Comparison of ENCODE assay signal across 8 cellular contexts in genomic region chr1:161131721-161132409, GRCh38. TPM values are rescaled to one million over a fixed set of nuclear protein-coding genes. Genes with fewer than 3 reads are reported as not detected.
A peak's percentile ranks its signal among the peaks of the same experiment; 100 is the strongest.
DNase-seq lines count a peak whose midpoint lies in the region; ATAC-seq and TF ChIP-seq lines count a peak whose summit lies in the region.

No MANE protein-coding gene starts in this region.

- H2AFZ ChIP-seq in HCT116 (ENCODE audit: low read depth, low read length, poor library complexity, severe bottlenecking) (no peak overlapping the region), hepatocyte (peak overlapping the region; percentile 61)

- H3K9me3 ChIP-seq in HCT116 (ENCODE audit: control insufficient read depth in 1 of 2, insufficient read depth in 1 of 2, low read depth in 1 of 2, low read length in 2 of 2) (no peaks in the 10 kb centered on the region), hepatocyte (ENCODE audit: low read depth) (no peaks in the 10 kb centered on the region), spleen (no peaks in the 10 kb centered on the region)

- BruUV-seq in HCT116 (replicated peaks; lab: Mats Ljungman, UMichigan): no TSS peak

- CTCF ChIA-PET in AG04449 (lab: Yijun Ruan, JAX) (interaction anchor here (0.9 to 12.2 kb wide), 8 partner anchors 14 to 137 kb away, joined by 3 to 147 read pairs (median 4); partner anchors contain the start of genes KLHDC9, NIT1, PFDN2 and USP21), HCT116 (lab: Charles Lee) (interaction anchor here (1.0 to 1.4 kb wide), 4 partner anchors 14 to 94 kb away, joined by 3 to 7 read pairs (median 4); partner anchors contain the start of genes NIT1, PFDN2, PPOX and TOMM40L)
- CTCF ChIA-PET in activated CD8-positive, alpha-beta T cell treated with anti-CD3 and anti-CD28 coated beads, Interleukin-2, amount 10 ng/mL, durations not matched to agents 7 days and 5 days (lab: Charles Lee): interaction anchor here (0.7 to 1.7 kb wide), 12 partner anchors 9 to 250 kb away, joined by 3 to 16 read pairs (median 4); partner anchors contain the start of genes KLHDC9, NIT1, PFDN2 and UFC1

- intact Hi-C loops in HCT116 (cut with micrococcal nuclease): loop anchor here (2.0 kb wide), 1 partner anchor 13 kb away; the partner anchor contains the start of genes NIT1 and PFDN2
- intact Hi-C loops in spleen (cut with DNase I; ENCODE audit: low total_unique reads): no loop called here

- H3K4me3 Mint-ChIP-seq in activated CD8-positive, alpha-beta T cell treated with anti-CD3 and anti-CD28 coated beads, Interleukin-2, amount 10 ng/mL, durations not matched to agents 7 days and 5 days: no peak overlapping the region

- no peak for TF ChIP-seq CTCF in AG04449 (IDR thresholded peaks at IDR 0.05; ENCODE audit: insufficient read depth, low read length, missing control alignments)
- TF ChIP-seq CTCF in HCT116 (IDR thresholded peaks at IDR 0.05 in 2 of 3, conservative IDR thresholded peaks at IDR 0.05 in 1 of 3; ENCODE audit: borderline replicate concordance in 1 of 3, insufficient read depth in 1 of 3, low read depth in 2 of 3, low read length in 2 of 3): no peak
- no peak for TF ChIP-seq CTCF in hepatocyte (IDR thresholded peaks at IDR 0.05; ENCODE audit: poor library complexity)
- no peak for TF ChIP-seq CTCF in spleen (IDR thresholded peaks at IDR 0.05 in 8 of 11, conservative IDR thresholded peaks at IDR 0.05 in 3 of 11)

- RAD21 ChIA-PET in HCT116 (lab: Charles Lee; ENCODE audit: low non-redundant PET in 1 of 2, low total read pairs in 2 of 2, uncharacterized antibody in 2 of 2, unreplicated experiment in 2 of 2): no interaction called here

- H3K9ac ChIP-seq in HCT116 (ENCODE audit: low read length): peak overlapping the region; percentile 81

- peaks cover 52% of the 10 kb centered on the region for H3K4me1 Mint-ChIP-seq in activated CD8-positive, alpha-beta T cell treated with anti-CD3 and anti-CD28 coated beads, Interleukin-2, amount 10 ng/mL, durations not matched to agents 7 days and 5 days (ENCODE audit: low read depth)

- H3K9me2 ChIP-seq in HCT116 (ENCODE audit: insufficient read depth) (no peaks in the 10 kb centered on the region), hepatocyte (replicated peaks; ENCODE audit: insufficient read depth) (no peaks in the 10 kb centered on the region)

- H3K79me2 ChIP-seq in HCT116 (ENCODE audit: insufficient read depth, low read length) (peaks cover 61% of the 10 kb centered on the region), hepatocyte (peaks cover 87% of the 10 kb centered on the region)

- no peak for TF ChIP-seq RAD21 in HCT116 (IDR thresholded peaks at IDR 0.05; ENCODE audit: low read depth)

- DNase-seq in AG04449 (ENCODE audit: low read depth, low spot score) (no peak), HCT116 (ENCODE audit: low read depth, low spot score) (no peak), hepatocyte (ENCODE audit: low spot score) (peak; percentile 44), spleen (peak; percentile 42), NCI-H128 (lab: John Stamatoyannopoulos, UW; ENCODE audit: unreplicated experiment) (no peak), HK-2 (ENCODE audit: unreplicated experiment) (no peak)
- DNase-seq in activated CD8-positive, alpha-beta T cell treated with anti-CD3 and anti-CD28 coated beads, Interleukin-2, amount 10 ng/mL, durations not matched to agents 7 days and 5 days: peak; percentile 41
- no peak for DNase-seq in activated T-cell treated with anti-CD3 and anti-CD28 coated beads, Interleukin-2, amount 50 U/mL, for 1 hour

- H3K27ac ChIP-seq in HCT116 (ENCODE audit: low read depth, low read length) (peak overlapping the region; percentile 91), hepatocyte (peak overlapping the region; percentile 93), spleen (peak overlapping the region; percentile 95 to 99 (median 97))

- H3K4me2 ChIP-seq in HCT116 (ENCODE audit: low read length): peak overlapping the region; percentile 89
- H3K4me2 ChIP-seq in hepatocyte: peak overlapping the region; percentile 93

- no peaks in the 10 kb centered on the region for H3K27me3 ChIP-seq in HCT116 (ENCODE audit: insufficient read depth, low read length)
- no peaks in the 10 kb centered on the region for H3K27me3 ChIP-seq in hepatocyte
- no peaks in the 10 kb centered on the region for H3K27me3 ChIP-seq in spleen (replicated peaks in 1 of 7)

- H4K20me1 ChIP-seq in HCT116 (ENCODE audit: insufficient read depth): no peaks in the 10 kb centered on the region
- H4K20me1 ChIP-seq in hepatocyte (ENCODE audit: insufficient read depth, poor library complexity, severe bottlenecking): peaks cover 5% of the 10 kb centered on the region

- H3K36me3 ChIP-seq in HCT116 (ENCODE audit: control insufficient read depth in 1 of 2, insufficient read depth in 2 of 2, low read length in 2 of 2) (peaks cover 16 to 19% of the 10 kb centered on the region in 2 experiments; a peak in 3 of 4 replicates), hepatocyte (replicated peaks; ENCODE audit: insufficient read depth, low read depth) (no peaks in the 10 kb centered on the region), spleen (peaks cover 2 to 42% (median 24%) of the 10 kb centered on the region in 6 donors)

- 0% methylated on average over 5 of the region's 20 CpGs for WGBS in hepatocyte (ENCODE audit: low lambda C conversion rate, missing lambda C conversion rate)
- WGBS in spleen, 5 donors: 1 to 2% (median 1%) methylated on average over 20 of the region's 20 CpGs

- H3K27ac Mint-ChIP-seq in activated CD8-positive, alpha-beta T cell treated with anti-CD3 and anti-CD28 coated beads, Interleukin-2, amount 10 ng/mL, durations not matched to agents 7 days and 5 days: no peak overlapping the region

- peak; percentile 13 for ATAC-seq in HCT116
- ATAC-seq in activated CD8-positive, alpha-beta T cell treated with anti-CD3 and anti-CD28 coated beads, Interleukin-2, amount 10 ng/mL, durations not matched to agents 7 days and 5 days: no peak

- H3K9me3 Mint-ChIP-seq in activated CD8-positive, alpha-beta T cell treated with anti-CD3 and anti-CD28 coated beads, Interleukin-2, amount 10 ng/mL, durations not matched to agents 7 days and 5 days (ENCODE audit: insufficient read depth): no peaks in the 10 kb centered on the region

- TF ChIP-seq POLR2A in HCT116 (IDR thresholded peaks at IDR 0.05; ENCODE audit: borderline replicate concordance, extremely low read depth, insufficient read depth, insufficient read length) (no peak), spleen (IDR thresholded peaks at IDR 0.05) (no peak)

- peak overlapping the region; percentile 95 for H3K4me3 ChIP-seq in AG04449 (ENCODE audit: low read depth, low read length)
- peak overlapping the region; percentile 81 to 85 for H3K4me3 ChIP-seq in HCT116 (replicated peaks in 1 of 2; ENCODE audit: low read depth in 1 of 2, low read length in 2 of 2)
- H3K4me3 ChIP-seq in hepatocyte: peak overlapping the region; percentile 46
- peak overlapping the region; percentile 55 to 85 (median 66) for H3K4me3 ChIP-seq in spleen

- POLR2A ChIA-PET in AG04449 (lab: Yijun Ruan, JAX): interaction anchor here (0.7 to 1.3 kb wide), 7 partner anchors 10 to 87 kb away, joined by 3 to 10 read pairs (median 3); partner anchors contain the start of genes NDUFS2 and USF1
- POLR2A ChIA-PET in HCT116 (lab: Charles Lee): interaction anchor here (1.0 to 2.6 kb wide), 12 partner anchors 10 to 134 kb away, joined by 3 to 16 read pairs (median 4); partner anchors contain the start of genes F11R, NIT1, PFDN2 and PPOX
- POLR2A ChIA-PET in activated CD8-positive, alpha-beta T cell treated with anti-CD3 and anti-CD28 coated beads, Interleukin-2, amount 10 ng/mL, durations not matched to agents 7 days and 5 days (lab: Charles Lee): interaction anchor here (1.0 to 4.3 kb wide), 12 partner anchors 9 to 86 kb away, joined by 3 to 28 read pairs (median 6); partner anchors contain the start of genes ARHGAP30, KLHDC9, NIT1 and PFDN2

- peaks cover 40% of the 10 kb centered on the region for H3K36me3 Mint-ChIP-seq in activated CD8-positive, alpha-beta T cell treated with anti-CD3 and anti-CD28 coated beads, Interleukin-2, amount 10 ng/mL, durations not matched to agents 7 days and 5 days (ENCODE audit: low read depth)

- H3K4me1 ChIP-seq in HCT116 (ENCODE audit: control insufficient read depth in 1 of 2, insufficient read depth in 2 of 2, low read length in 2 of 2) (peaks cover 10 to 20% of the 10 kb centered on the region in 2 experiments; a peak in 3 of 4 replicates), hepatocyte (ENCODE audit: insufficient read depth) (peaks cover 16% of the 10 kb centered on the region), spleen (peaks cover 40 to 92% (median 62%) of the 10 kb centered on the region in 6 donors)

- H3K27me3 Mint-ChIP-seq in activated CD8-positive, alpha-beta T cell treated with anti-CD3 and anti-CD28 coated beads, Interleukin-2, amount 10 ng/mL, durations not matched to agents 7 days and 5 days (ENCODE audit: low read depth): no peaks in the 10 kb centered on the region

RNA-seq across cellular contexts. Expression of gene DEDD, which starts 0.6 kb away (rescaled TPM):
- total RNA-seq in HCT116 (2021; ENCODE audit: unreplicated experiment): 32.8 TPM
- 44.4 and 50.9 TPM in 2 replicates for polyA plus RNA-seq in HCT116 (2012)
- 10 to 100 TPM; 34.5 to 36.3 TPM for total RNA-seq in activated CD8-positive, alpha-beta T cell treated with anti-CD3 and anti-CD28 coated beads, Interleukin-2, amount 10 ng/mL, durations not matched to agents 7 days and 5 days
- total RNA-seq in hepatocyte: 19.0 and 21.8 TPM in 2 replicates
- 24.3 and 27.1 TPM in 2 replicates for polyA plus RNA-seq in hepatocyte
- total RNA-seq in spleen: 10 to 100 TPM; 28.7 to 49.1 (median 38.2) TPM
- 10 to 100 TPM; 15.9 to 18.5 (median 17.7) TPM for polyA plus RNA-seq in spleen

RNA-seq across cellular contexts. Expression of gene NIT1, which starts 14.0 kb away (rescaled TPM):
- 65.9 TPM for total RNA-seq in HCT116 (2021; ENCODE audit: unreplicated experiment)
- 106 and 111 TPM in 2 replicates for polyA plus RNA-seq in HCT116 (2012)
- 10 to 100 TPM; 34.1 to 35.2 TPM for total RNA-seq in activated CD8-positive, alpha-beta T cell treated with anti-CD3 and anti-CD28 coated beads, Interleukin-2, amount 10 ng/mL, durations not matched to agents 7 days and 5 days
- 41.3 and 47.5 TPM in 2 replicates for total RNA-seq in hepatocyte
- polyA plus RNA-seq in hepatocyte: 48.9 and 50.4 TPM in 2 replicates
- 10 to 100 TPM; 29.4 to 48.2 (median 43.6) TPM for total RNA-seq in spleen
- 10 to 100 TPM; 27.7 to 36.9 (median 31.5) TPM for polyA plus RNA-seq in spleen

RNA-seq across cellular contexts. Expression of gene PFDN2, which starts 14.0 kb away (rescaled TPM):
- total RNA-seq in HCT116 (2021; ENCODE audit: unreplicated experiment) (179 TPM), hepatocyte (47.6 and 63.1 TPM in 2 replicates), spleen (10 to 100 TPM; 14.9 to 49.4 (median 38.5) TPM)
- polyA plus RNA-seq in HCT116 (2012): 388 and 441 TPM in 2 replicates
- total RNA-seq in activated CD8-positive, alpha-beta T cell treated with anti-CD3 and anti-CD28 coated beads, Interleukin-2, amount 10 ng/mL, durations not matched to agents 7 days and 5 days: 10 to 100 TPM; 66.3 to 68.0 TPM
- polyA plus RNA-seq in hepatocyte (84.6 and 93.2 TPM in 2 replicates), spleen (100 to 1,000 TPM; 122 to 140 (median 133) TPM)

RNA-seq across cellular contexts. Expression of gene UFC1, which starts 21.9 kb away (rescaled TPM):
- total RNA-seq in HCT116 (2021; ENCODE audit: unreplicated experiment) (63.7 TPM), hepatocyte (105 and 136 TPM in 2 replicates), spleen (10 to 100 TPM; 62.8 to 76.3 (median 71.2) TPM)
- 87.0 and 95.6 TPM in 2 replicates for polyA plus RNA-seq in HCT116 (2012)
- total RNA-seq in activated CD8-positive, alpha-beta T cell treated with anti-CD3 and anti-CD28 coated beads, Interleukin-2, amount 10 ng/mL, durations not matched to agents 7 days and 5 days: 100 to 1,000 TPM; 103 to 104 TPM
- polyA plus RNA-seq in hepatocyte (119 and 128 TPM in 2 replicates), spleen (100 to 1,000 TPM; 114 to 130 (median 119) TPM)

RNA-seq across cellular contexts. Expression of gene USP21, which starts 27.4 kb away (rescaled TPM):
- total RNA-seq in HCT116 (2021; ENCODE audit: unreplicated experiment) (22.1 TPM), hepatocyte (5.5 and 7.7 TPM in 2 replicates), spleen (10 to 100 TPM; 25.3 to 33.0 (median 29.4) TPM)
- 17.0 and 17.3 TPM in 2 replicates for polyA plus RNA-seq in HCT116 (2012)
- 10 to 100 TPM; 29.2 to 32.0 TPM for total RNA-seq in activated CD8-positive, alpha-beta T cell treated with anti-CD3 and anti-CD28 coated beads, Interleukin-2, amount 10 ng/mL, durations not matched to agents 7 days and 5 days
- polyA plus RNA-seq in hepatocyte (24.4 and 44.7 TPM in 2 replicates), spleen (10 to 100 TPM; 17.9 to 26.1 (median 24.4) TPM)

Comparison
In these comparisons a context has a peak if more than half of its experiments do, and no peak if none do; other contexts are left out.
1. DNase-seq: peak in activated CD8-positive, alpha-beta T cell treated with anti-CD3 and anti-CD28 coated beads, Interleukin-2, amount 10 ng/mL, durations not matched to agents 7 days and 5 days (single experiment), hepatocyte (single experiment) and spleen (single experiment); none in AG04449 (single experiment), HCT116 (single experiment), NCI-H128 (single experiment), HK-2 (single experiment) and activated T-cell treated with anti-CD3 and anti-CD28 coated beads, Interleukin-2, amount 50 U/mL, for 1 hour (single experiment).
2. Peak in every context shown above with its lines, with median percentiles within 50 percentile points of each other: H3K4me3 ChIP-seq and H3K27ac ChIP-seq.